ENCODE assay signal across 19 cellular contexts in genomic region chr6:16288163-16288562, GRCh38.
"Had no signal": no experiment of that assay in that cellular context is flagged by ENCODE, and none has a peak within 500 bp of the region (broad histone marks: within the 10 kb centered on the region; RNA-seq: fewer than 3 reads in every experiment).

No MANE protein-coding gene starts in this region.

- ATAC-seq: natural killer cell; psoas muscle; right lobe of liver; stimulated activated effector memory CD8-positive, alpha-beta T cell treated with anti-CD3 and anti-CD28 coated beads, Interleukin-12 subunit alpha, Interleukin-12 subunit beta, amount 100 ng/mL, for 72 hours; stimulated activated naive B cell treated with anti-CD40 and anti-IgM and Interleukin-4, amounts not matched to agents 10 μg/mL and 1 μg/mL and 100 μg/mL, for 72 hours had no signal

- DNase-seq: natural killer cell; occipital lobe; ovary; posterior cingulate gyrus; psoas muscle; right cardiac atrium; right lobe of liver; sigmoid colon; small intestine; stimulated activated CD4-positive, alpha-beta T cell treated with anti-CD3 and anti-CD28 coated beads, Interleukin-15, amount 100 ng/mL, for 24 hours; stimulated activated CD4-positive, alpha-beta T cell treated with anti-CD3 and anti-CD28 coated beads, Interleukin-2, amount 100 ng/mL, for 24 hours; stimulated activated CD4-positive, alpha-beta T cell treated with anti-CD3 and anti-CD28 coated beads, Interleukin-2, amount 100 ng/mL, for 48 hours; stimulated activated CD4-positive, alpha-beta T cell treated with anti-CD3 and anti-CD28 coated beads, Interleukin-4, amount 100 ng/mL, for 24 hours; stimulated activated naive B cell treated with anti-CD40 and anti-IgM and Interleukin-4, amounts not matched to agents 10 μg/mL and 1 μg/mL and 100 μg/mL, for 72 hours; stimulated activated naive CD4-positive, alpha-beta T cell treated with Interleukin-2 at 50 U/mL for 16 hours; stomach; thyroid gland; trophoblast cell had no signal
